In genomic region chr1:154714070-154714623, GRCh38 we compare ENCODE assay signal across 1 cellular context.
A peak's percentile ranks its signal among the peaks of the same experiment; 100 is the strongest.
TF ChIP-seq lines count a peak whose summit lies in the region.

No MANE protein-coding gene starts in this region.

TF ChIP-seq in HepG2, 621 proteins besides CTCF, POLR2A, EP300 and RAD21 (continued from another document):
- TF ChIP-seq, protein P1, sequence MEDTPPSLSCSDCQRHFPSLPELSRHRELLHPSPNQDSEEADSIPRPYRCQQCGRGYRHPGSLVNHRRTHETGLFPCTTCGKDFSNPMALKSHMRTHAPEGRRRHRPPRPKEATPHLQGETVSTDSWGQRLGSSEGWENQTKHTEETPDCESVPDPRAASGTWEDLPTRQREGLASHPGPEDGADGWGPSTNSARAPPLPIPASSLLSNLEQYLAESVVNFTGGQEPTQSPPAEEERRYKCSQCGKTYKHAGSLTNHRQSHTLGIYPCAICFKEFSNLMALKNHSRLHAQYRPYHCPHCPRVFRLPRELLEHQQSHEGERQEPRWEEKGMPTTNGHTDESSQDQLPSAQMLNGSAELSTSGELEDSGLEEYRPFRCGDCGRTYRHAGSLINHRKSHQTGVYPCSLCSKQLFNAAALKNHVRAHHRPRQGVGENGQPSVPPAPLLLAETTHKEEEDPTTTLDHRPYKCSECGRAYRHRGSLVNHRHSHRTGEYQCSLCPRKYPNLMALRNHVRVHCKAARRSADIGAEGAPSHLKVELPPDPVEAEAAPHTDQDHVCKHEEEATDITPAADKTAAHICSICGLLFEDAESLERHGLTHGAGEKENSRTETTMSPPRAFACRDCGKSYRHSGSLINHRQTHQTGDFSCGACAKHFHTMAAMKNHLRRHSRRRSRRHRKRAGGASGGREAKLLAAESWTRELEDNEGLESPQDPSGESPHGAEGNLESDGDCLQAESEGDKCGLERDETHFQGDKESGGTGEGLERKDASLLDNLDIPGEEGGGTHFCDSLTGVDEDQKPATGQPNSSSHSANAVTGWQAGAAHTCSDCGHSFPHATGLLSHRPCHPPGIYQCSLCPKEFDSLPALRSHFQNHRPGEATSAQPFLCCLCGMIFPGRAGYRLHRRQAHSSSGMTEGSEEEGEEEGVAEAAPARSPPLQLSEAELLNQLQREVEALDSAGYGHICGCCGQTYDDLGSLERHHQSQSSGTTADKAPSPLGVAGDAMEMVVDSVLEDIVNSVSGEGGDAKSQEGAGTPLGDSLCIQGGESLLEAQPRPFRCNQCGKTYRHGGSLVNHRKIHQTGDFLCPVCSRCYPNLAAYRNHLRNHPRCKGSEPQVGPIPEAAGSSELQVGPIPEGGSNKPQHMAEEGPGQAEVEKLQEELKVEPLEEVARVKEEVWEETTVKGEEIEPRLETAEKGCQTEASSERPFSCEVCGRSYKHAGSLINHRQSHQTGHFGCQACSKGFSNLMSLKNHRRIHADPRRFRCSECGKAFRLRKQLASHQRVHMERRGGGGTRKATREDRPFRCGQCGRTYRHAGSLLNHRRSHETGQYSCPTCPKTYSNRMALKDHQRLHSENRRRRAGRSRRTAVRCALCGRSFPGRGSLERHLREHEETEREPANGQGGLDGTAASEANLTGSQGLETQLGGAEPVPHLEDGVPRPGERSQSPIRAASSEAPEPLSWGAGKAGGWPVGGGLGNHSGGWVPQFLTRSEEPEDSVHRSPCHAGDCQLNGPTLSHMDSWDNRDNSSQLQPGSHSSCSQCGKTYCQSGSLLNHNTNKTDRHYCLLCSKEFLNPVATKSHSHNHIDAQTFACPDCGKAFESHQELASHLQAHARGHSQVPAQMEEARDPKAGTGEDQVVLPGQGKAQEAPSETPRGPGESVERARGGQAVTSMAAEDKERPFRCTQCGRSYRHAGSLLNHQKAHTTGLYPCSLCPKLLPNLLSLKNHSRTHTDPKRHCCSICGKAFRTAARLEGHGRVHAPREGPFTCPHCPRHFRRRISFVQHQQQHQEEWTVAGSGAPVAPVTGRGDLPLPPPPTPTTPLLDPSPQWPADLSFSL (CRISPR knock-in tag; IDR thresholded peaks at IDR 0.05) = peak; percentile 98
- no peak for TF ChIP-seq TGIF2 (CRISPR knock-in tag; IDR thresholded peaks at IDR 0.05)
